Comparison of ENCODE assay signal across 1 cellular context in genomic region chr7:28986028-28986427, GRCh38.
TF ChIP-seq lines count a peak whose summit lies in the region.

No MANE protein-coding gene starts in this region.

TF ChIP-seq in WTC11, 78 proteins besides CTCF, POLR2A, EP300 and RAD21 (continued from another document):
- TF ChIP-seq, protein P1, sequence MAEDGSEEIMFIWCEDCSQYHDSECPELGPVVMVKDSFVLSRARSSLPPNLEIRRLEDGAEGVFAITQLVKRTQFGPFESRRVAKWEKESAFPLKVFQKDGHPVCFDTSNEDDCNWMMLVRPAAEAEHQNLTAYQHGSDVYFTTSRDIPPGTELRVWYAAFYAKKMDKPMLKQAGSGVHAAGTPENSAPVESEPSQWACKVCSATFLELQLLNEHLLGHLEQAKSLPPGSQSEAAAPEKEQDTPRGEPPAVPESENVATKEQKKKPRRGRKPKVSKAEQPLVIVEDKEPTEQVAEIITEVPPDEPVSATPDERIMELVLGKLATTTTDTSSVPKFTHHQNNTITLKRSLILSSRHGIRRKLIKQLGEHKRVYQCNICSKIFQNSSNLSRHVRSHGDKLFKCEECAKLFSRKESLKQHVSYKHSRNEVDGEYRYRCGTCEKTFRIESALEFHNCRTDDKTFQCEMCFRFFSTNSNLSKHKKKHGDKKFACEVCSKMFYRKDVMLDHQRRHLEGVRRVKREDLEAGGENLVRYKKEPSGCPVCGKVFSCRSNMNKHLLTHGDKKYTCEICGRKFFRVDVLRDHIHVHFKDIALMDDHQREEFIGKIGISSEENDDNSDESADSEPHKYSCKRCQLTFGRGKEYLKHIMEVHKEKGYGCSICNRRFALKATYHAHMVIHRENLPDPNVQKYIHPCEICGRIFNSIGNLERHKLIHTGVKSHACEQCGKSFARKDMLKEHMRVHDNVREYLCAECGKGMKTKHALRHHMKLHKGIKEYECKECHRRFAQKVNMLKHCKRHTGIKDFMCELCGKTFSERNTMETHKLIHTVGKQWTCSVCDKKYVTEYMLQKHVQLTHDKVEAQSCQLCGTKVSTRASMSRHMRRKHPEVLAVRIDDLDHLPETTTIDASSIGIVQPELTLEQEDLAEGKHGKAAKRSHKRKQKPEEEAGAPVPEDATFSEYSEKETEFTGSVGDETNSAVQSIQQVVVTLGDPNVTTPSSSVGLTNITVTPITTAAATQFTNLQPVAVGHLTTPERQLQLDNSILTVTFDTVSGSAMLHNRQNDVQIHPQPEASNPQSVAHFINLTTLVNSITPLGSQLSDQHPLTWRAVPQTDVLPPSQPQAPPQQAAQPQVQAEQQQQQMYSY (CRISPR knock-in tag; IDR thresholded peaks at IDR 0.05), result no peak
